9 cellular contexts compared by ENCODE assay signal in genomic region chr2:131503587-131503986, GRCh38. TPM values are rescaled to one million over a fixed set of nuclear protein-coding genes. Genes with fewer than 3 reads are reported as not detected.
"Had no signal": no experiment of that assay in that cellular context is flagged by ENCODE, and none has a peak within 500 bp of the region (broad histone marks: within the 10 kb centered on the region; RNA-seq: fewer than 3 reads in every experiment).

No MANE protein-coding gene starts in this region.

RNA-seq across cellular contexts. Expression of gene TUBA3D, which starts 27.7 kb away (rescaled TPM):
- total RNA-seq: activated naive CD8-positive, alpha-beta T cell treated with anti-CD3 and anti-CD28 coated beads for 36 hours; ascending aorta; breast epithelium; cardiac muscle cell; cerebellum; endodermal cell; epithelial cell of proximal tubule; esophagus mucosa; frontal cortex had no signal
